In genomic region chr1:117657949-117658660, GRCh38 we compare ENCODE assay signal across 18 cellular contexts. TPM values are rescaled to one million over a fixed set of nuclear protein-coding genes. Genes with fewer than 3 reads are reported as not detected.
DNase-seq lines count a peak whose midpoint lies in the region; ATAC-seq lines count a peak whose summit lies in the region.
"Had no signal": no experiment of that assay in that cellular context is flagged by ENCODE, and none has a peak within 500 bp of the region (broad histone marks: within the 10 kb centered on the region; RNA-seq: fewer than 3 reads in every experiment).

No MANE protein-coding gene starts in this region.

- H3K4me1 Mint-ChIP-seq in CD8-positive, alpha-beta memory T cell = peaks cover 93 to 98% (median 96%) of the 10 kb centered on the region in 3 donors
- peaks cover 97% of the 10 kb centered on the region for H3K4me1 Mint-ChIP-seq in activated CD8-positive, alpha-beta T cell treated with anti-CD3 and anti-CD28 coated beads, Interleukin-2, amount 10 ng/mL, durations not matched to agents 7 days and 5 days (ENCODE audit: low read depth)

- H3K27me3 Mint-ChIP-seq in CD8-positive, alpha-beta memory T cell = peaks cover 0 to 5% of the 10 kb centered on the region in 2 donors
- peaks cover 4% of the 10 kb centered on the region for H3K27me3 Mint-ChIP-seq in activated CD8-positive, alpha-beta T cell treated with anti-CD3 and anti-CD28 coated beads, Interleukin-2, amount 10 ng/mL, durations not matched to agents 7 days and 5 days (ENCODE audit: low read depth)

- CTCF ChIA-PET in CD8-positive, alpha-beta memory T cell (lab: Charles Lee) = interaction anchor here (1.0 to 4.4 kb wide), 6 partner anchors 9 to 123 kb away, joined by 4 to 43 read pairs (median 10); partner anchors contain the start of gene TENT5C
- CTCF ChIA-PET in activated CD8-positive, alpha-beta T cell treated with anti-CD3 and anti-CD28 coated beads, Interleukin-2, amount 10 ng/mL, durations not matched to agents 7 days and 5 days (lab: Charles Lee) = interaction anchor here (1.0 to 8.6 kb wide), 6 partner anchors 17 to 124 kb away, joined by 3 to 65 read pairs (median 14); partner anchors contain the start of gene TENT5C

- no peak overlapping the region for H3K27ac ChIP-seq in BLaER1 treated with 17β-estradiol and CSF1 and Interleukin-3, amounts not matched to agents 10 nM and 100 nM
- H3K27ac ChIP-seq in CD8-positive, alpha-beta memory T cell (ENCODE audit: low read depth, low read length) = no peak overlapping the region
- H3K27ac ChIP-seq in mucosa of rectum (ENCODE audit: low read depth in 2 of 2, low read length in 2 of 2) (peak overlapping the region; percentile 51 to 77), substantia nigra (ENCODE audit: low read depth, low read length, poor library complexity, severe bottlenecking) (no peak overlapping the region)

- peak overlapping the region in 9 of 11 experiments; percentile 24 to 76 (median 64); a peak in 18 of 22 replicates for H3K4me2 ChIP-seq in BLaER1 treated with 17β-estradiol and CSF1 and Interleukin-3, amounts not matched to agents 10 nM and 100 nM

- H3K4me1 ChIP-seq in BLaER1 treated with 17β-estradiol and CSF1 and Interleukin-3, amounts not matched to agents 10 nM and 100 nM = peaks cover 9 to 62% (median 42%) of the 10 kb centered on the region in 10 experiments; a peak in 19 of 20 replicates
- H3K4me1 ChIP-seq in CD8-positive, alpha-beta memory T cell (ENCODE audit: insufficient read depth, low read length) = peaks cover 95% of the 10 kb centered on the region
- peaks cover 7 to 39% of the 10 kb centered on the region in 2 donors for H3K4me1 ChIP-seq in mucosa of rectum (ENCODE audit: control insufficient read depth in 2 of 2, insufficient read depth in 2 of 2, low read length in 2 of 2)
- H3K4me1 ChIP-seq: HAP-1 had no signal

- no peaks in the 10 kb centered on the region for H3K36me3 ChIP-seq in BLaER1 treated with 17β-estradiol and CSF1 and Interleukin-3, amounts not matched to agents 10 nM and 100 nM
- no peaks in the 10 kb centered on the region for H3K36me3 ChIP-seq in CD8-positive, alpha-beta memory T cell (ENCODE audit: insufficient read depth, low read length)
- H3K36me3 ChIP-seq in mucosa of rectum (ENCODE audit: control insufficient read depth in 2 of 2, insufficient read depth in 2 of 2, low read length in 2 of 2) = no peaks in the 10 kb centered on the region
- H3K36me3 ChIP-seq: HAP-1 had no signal

- peaks cover 0 to 11% (median 0%) of the 10 kb centered on the region in 3 donors for H3K36me3 Mint-ChIP-seq in CD8-positive, alpha-beta memory T cell
- H3K36me3 Mint-ChIP-seq in activated CD8-positive, alpha-beta T cell treated with anti-CD3 and anti-CD28 coated beads, Interleukin-2, amount 10 ng/mL, durations not matched to agents 7 days and 5 days (ENCODE audit: low read depth) = peaks cover 15% of the 10 kb centered on the region
- H3K36me3 Mint-ChIP-seq: type B pancreatic cell had no signal

- H3K4me3 ChIP-seq in BLaER1 treated with 17β-estradiol and CSF1 and Interleukin-3, amounts not matched to agents 10 nM and 100 nM = no peak overlapping the region
- peak overlapping the region; percentile 21 for H3K4me3 ChIP-seq in CD8-positive, alpha-beta memory T cell (ENCODE audit: low read length)
- H3K4me3 ChIP-seq in mucosa of rectum (ENCODE audit: low read length in 2 of 2) = no peak overlapping the region
- H3K4me3 ChIP-seq: HAP-1 had no signal

- no peaks in the 10 kb centered on the region for H4K20me1 ChIP-seq in BLaER1 treated with 17β-estradiol and CSF1 and Interleukin-3, amounts not matched to agents 10 nM and 100 nM

- peak overlapping the region; percentile 11 to 86 (median 72) for H3K4me3 Mint-ChIP-seq in CD8-positive, alpha-beta memory T cell
- peak overlapping the region; percentile 54 for H3K4me3 Mint-ChIP-seq in activated CD8-positive, alpha-beta T cell treated with anti-CD3 and anti-CD28 coated beads, Interleukin-2, amount 10 ng/mL, durations not matched to agents 7 days and 5 days
- H3K4me3 Mint-ChIP-seq: endodermal cell, type B pancreatic cell had no signal

- H3K9me3 Mint-ChIP-seq in CD8-positive, alpha-beta memory T cell = peaks cover 5 to 15% (median 6%) of the 10 kb centered on the region in 5 donors
- peaks cover 9% of the 10 kb centered on the region for H3K9me3 Mint-ChIP-seq in activated CD8-positive, alpha-beta T cell treated with anti-CD3 and anti-CD28 coated beads, Interleukin-2, amount 10 ng/mL, durations not matched to agents 7 days and 5 days (ENCODE audit: insufficient read depth)
- H3K9me3 Mint-ChIP-seq: type B pancreatic cell had no signal

- H3K9me3 ChIP-seq in BLaER1 treated with 17β-estradiol and CSF1 and Interleukin-3, amounts not matched to agents 10 nM and 100 nM (replicated peaks in 1 of 11) = peaks cover 0 to 4% (median 0%) of the 10 kb centered on the region in 11 experiments; a peak in 1 of 22 replicates
- no peaks in the 10 kb centered on the region for H3K9me3 ChIP-seq in CD8-positive, alpha-beta memory T cell (ENCODE audit: low read length)
- no peaks in the 10 kb centered on the region for H3K9me3 ChIP-seq in mucosa of rectum (ENCODE audit: control insufficient read depth in 2 of 2, low read length in 2 of 2)
- H3K9me3 ChIP-seq: HAP-1 had no signal

- no peaks in the 10 kb centered on the region for H3K27me3 ChIP-seq in BLaER1 treated with 17β-estradiol and CSF1 and Interleukin-3, amounts not matched to agents 10 nM and 100 nM
- no peaks in the 10 kb centered on the region for H3K27me3 ChIP-seq in CD8-positive, alpha-beta memory T cell (ENCODE audit: insufficient read depth, low read length, poor library complexity, severe bottlenecking)
- H3K27me3 ChIP-seq in mucosa of rectum (ENCODE audit: control insufficient read depth in 2 of 2, insufficient read depth in 2 of 2, low read length in 2 of 2) = no peaks in the 10 kb centered on the region

- POLR2A ChIA-PET in CD8-positive, alpha-beta memory T cell (lab: Charles Lee) = interaction anchor here (0.9 to 1.8 kb wide), 2 partner anchors 45 to 52 kb away, joined by 3 to 20 read pairs; partner anchors contain the start of gene TENT5C
- POLR2A ChIA-PET in activated CD8-positive, alpha-beta T cell treated with anti-CD3 and anti-CD28 coated beads, Interleukin-2, amount 10 ng/mL, durations not matched to agents 7 days and 5 days (lab: Charles Lee) = interaction anchor here (0.9 to 3.9 kb wide), 6 partner anchors 15 to 96 kb away, joined by 3 to 37 read pairs (median 4); partner anchors contain the start of gene TENT5C

- H3K27ac Mint-ChIP-seq in CD8-positive, alpha-beta memory T cell = peak overlapping the region; percentile 28 to 99 (median 98)
- H3K27ac Mint-ChIP-seq in activated CD8-positive, alpha-beta T cell treated with anti-CD3 and anti-CD28 coated beads, Interleukin-2, amount 10 ng/mL, durations not matched to agents 7 days and 5 days = peak overlapping the region; percentile 81
- H3K27ac Mint-ChIP-seq: endodermal cell had no signal

- no peak for ATAC-seq in activated CD8-positive, alpha-beta T cell treated with anti-CD3 and anti-CD28 coated beads, Interleukin-2, amount 10 ng/mL, durations not matched to agents 7 days and 5 days
- ATAC-seq in HG03469 (IDR thresholded peaks at IDR 0.05; ENCODE audit: unreplicated experiment) (no peak), GM18868 (IDR thresholded peaks at IDR 0.05; ENCODE audit: unreplicated experiment) (no peak)

- H3K9ac ChIP-seq in BLaER1 treated with 17β-estradiol and CSF1 and Interleukin-3, amounts not matched to agents 10 nM and 100 nM = no peak overlapping the region
- H3K9ac ChIP-seq in mucosa of rectum (ENCODE audit: low read depth in 1 of 2, low read length in 2 of 2) = no peak overlapping the region

- DNase-seq in CD8-positive, alpha-beta memory T cell = no peak
- DNase-seq in activated CD8-positive, alpha-beta T cell treated with anti-CD3 and anti-CD28 coated beads, Interleukin-2, amount 10 ng/mL, durations not matched to agents 7 days and 5 days = no peak
- DNase-seq in GDM1 (lab: John Stamatoyannopoulos, UW) (no peak), substantia nigra (lab: John Stamatoyannopoulos, UW) (no peak)
- DNase-seq: activated CD8-positive, alpha-beta memory T cell treated with anti-CD3 and anti-CD28 coated beads, Interleukin-2, amount 50 U/mL, for 48 hours; AML-193; cerebellar nuclear complex; endodermal cell; NCI-H146; NCI-H2227 treated with DMSO at 0.1 percent for 48 hours; SW 1271 had no signal

RNA-seq across cellular contexts. Expression of gene TENT5C, which starts 52.3 kb away (rescaled TPM):
- 1 to 10 TPM; 3.7 to 4.1 TPM for total RNA-seq in CD8-positive, alpha-beta memory T cell
- polyA plus RNA-seq in CD8-positive, alpha-beta memory T cell = 12.6 TPM
- 10 to 100 TPM; 20.7 to 20.8 TPM for total RNA-seq in activated CD8-positive, alpha-beta T cell treated with anti-CD3 and anti-CD28 coated beads, Interleukin-2, amount 10 ng/mL, durations not matched to agents 7 days and 5 days
- total RNA-seq: LHCN-M2 had no signal

Comparison
In these comparisons a context has a peak if more than half of its experiments do, and no peak if none do; other contexts are left out.
1. H3K27ac ChIP-seq: peak in mucosa of rectum (2 of 2); none in BLaER1 treated with 17β-estradiol and CSF1 and Interleukin-3, amounts not matched to agents 10 nM and 100 nM (0 of 11), CD8-positive, alpha-beta memory T cell (single experiment) and substantia nigra (single experiment).
2. RNA of gene TENT5C, which starts 52.3 kb away (total RNA-seq): 20.7 to 20.8 TPM in activated CD8-positive, alpha-beta T cell treated with anti-CD3 and anti-CD28 coated beads, Interleukin-2, amount 10 ng/mL, durations not matched to agents 7 days and 5 days; 3.7 to 4.1 TPM in CD8-positive, alpha-beta memory T cell; every median in the first group is over 4 times any median in the second.